In the genomic region with DNA sequence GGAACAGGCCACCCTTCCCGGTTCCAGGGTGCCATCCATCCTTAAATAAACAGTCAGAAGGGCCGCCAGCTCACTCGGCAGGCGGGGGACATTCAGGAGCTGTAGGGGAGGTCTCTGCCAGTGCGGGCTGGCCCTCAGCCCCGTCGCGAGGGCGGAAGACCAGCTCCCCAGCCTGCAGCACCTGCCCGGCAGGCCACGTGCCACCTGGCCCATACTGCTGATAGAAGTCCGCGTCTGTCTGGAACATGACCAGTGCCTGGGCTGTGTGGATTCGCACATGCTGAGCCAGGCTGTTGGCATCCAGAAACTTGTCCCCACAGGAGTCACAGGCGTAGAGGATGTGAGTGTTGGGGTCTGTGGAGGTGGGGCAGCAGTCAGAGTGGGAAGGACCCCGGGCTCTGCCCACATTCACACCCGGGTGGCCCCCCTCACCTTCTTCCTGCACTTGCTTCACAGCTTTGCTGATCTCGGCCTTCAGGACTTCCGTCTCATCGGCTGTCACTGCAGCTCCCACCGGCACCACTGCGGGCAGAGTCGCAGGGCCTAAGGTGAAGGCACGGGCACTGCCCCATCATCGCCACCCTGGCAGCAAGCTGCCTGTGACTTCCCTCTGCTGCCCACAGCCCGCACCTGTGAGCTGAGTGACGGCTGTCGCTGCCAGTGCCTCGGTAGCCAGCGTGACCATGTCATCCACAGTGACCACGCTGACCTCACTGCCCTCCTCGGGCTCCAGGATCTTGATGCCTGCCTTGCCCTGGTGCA, we compare ENCODE assay signal across 1 cellular context.
TF ChIP-seq lines count a peak whose summit lies in the region.

No MANE protein-coding gene starts in this region.

TF ChIP-seq in HEK293, 187 proteins besides CTCF, POLR2A, EP300 and RAD21 (continued from another document):
- TF ChIP-seq, protein P1, sequence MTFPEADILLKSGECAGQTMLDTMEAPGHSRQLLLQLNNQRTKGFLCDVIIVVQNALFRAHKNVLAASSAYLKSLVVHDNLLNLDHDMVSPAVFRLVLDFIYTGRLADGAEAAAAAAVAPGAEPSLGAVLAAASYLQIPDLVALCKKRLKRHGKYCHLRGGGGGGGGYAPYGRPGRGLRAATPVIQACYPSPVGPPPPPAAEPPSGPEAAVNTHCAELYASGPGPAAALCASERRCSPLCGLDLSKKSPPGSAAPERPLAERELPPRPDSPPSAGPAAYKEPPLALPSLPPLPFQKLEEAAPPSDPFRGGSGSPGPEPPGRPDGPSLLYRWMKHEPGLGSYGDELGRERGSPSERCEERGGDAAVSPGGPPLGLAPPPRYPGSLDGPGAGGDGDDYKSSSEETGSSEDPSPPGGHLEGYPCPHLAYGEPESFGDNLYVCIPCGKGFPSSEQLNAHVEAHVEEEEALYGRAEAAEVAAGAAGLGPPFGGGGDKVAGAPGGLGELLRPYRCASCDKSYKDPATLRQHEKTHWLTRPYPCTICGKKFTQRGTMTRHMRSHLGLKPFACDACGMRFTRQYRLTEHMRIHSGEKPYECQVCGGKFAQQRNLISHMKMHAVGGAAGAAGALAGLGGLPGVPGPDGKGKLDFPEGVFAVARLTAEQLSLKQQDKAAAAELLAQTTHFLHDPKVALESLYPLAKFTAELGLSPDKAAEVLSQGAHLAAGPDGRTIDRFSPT (tag by site-specific recombination; IDR thresholded peaks at IDR 0.05) = peak; percentile 82
- TF ChIP-seq ZNF221 (tag by site-specific recombination; IDR thresholded peaks at IDR 0.05; ENCODE audit: borderline replicate concordance) = no peak
- TF ChIP-seq BCL11A (tag by site-specific recombination; IDR thresholded peaks at IDR 0.05; ENCODE audit: low read depth) = 0 out of 2 replicates have a peak, but pooled peaks have one; percentile 38
